In genomic region chr16:87133112-87133850, GRCh38 we compare ENCODE assay signal across 11 cellular contexts.
"Had no signal": no experiment of that assay in that cellular context is flagged by ENCODE, and none has a peak within 500 bp of the region (broad histone marks: within the 10 kb centered on the region; RNA-seq: fewer than 3 reads in every experiment).

No MANE protein-coding gene starts in this region.

- H3K4me3 Mint-ChIP-seq: activated CD4-positive, alpha-beta memory T cell treated with anti-CD3 and anti-CD28 coated beads, Interleukin-2, amount 10 ng/mL, durations not matched to agents 7 days and 5 days; activated T-cell treated with anti-CD3 and anti-CD28 coated beads, Interleukin-2, amount 50 U/mL, for 72 hours; naive thymus-derived CD4-positive, alpha-beta T cell had no signal

- FAIRE-seq: endothelial cell of umbilical vein, keratinocyte had no signal

- H3K4me1 Mint-ChIP-seq: activated CD4-positive, alpha-beta memory T cell treated with anti-CD3 and anti-CD28 coated beads, Interleukin-2, amount 10 ng/mL, durations not matched to agents 7 days and 5 days had no signal

- H3K4me3 ChIP-seq: cardiac muscle cell, coronary artery, heart right ventricle, stomach, tibial artery had no signal

- H3K27me3 ChIP-seq: cardiac muscle cell, tibial artery had no signal

- H3K36me3 ChIP-seq: cardiac muscle cell, heart right ventricle, stomach, tibial artery had no signal

- DNase-seq: activated CD4-positive, alpha-beta memory T cell treated with anti-CD3 and anti-CD28 coated beads, Interleukin-2, amount 10 ng/mL, durations not matched to agents 7 days and 5 days; activated T-cell treated with anti-CD3 and anti-CD28 coated beads, Interleukin-2, amount 50 U/mL, for 72 hours; effector CD4-positive, alpha-beta T cell; naive thymus-derived CD4-positive, alpha-beta T cell; stomach had no signal

- H3K27ac ChIP-seq: cardiac muscle cell, heart right ventricle, stomach had no signal

- H3K4me1 ChIP-seq: heart right ventricle, stomach had no signal

- H3K27ac Mint-ChIP-seq: activated CD4-positive, alpha-beta memory T cell treated with anti-CD3 and anti-CD28 coated beads, Interleukin-2, amount 10 ng/mL, durations not matched to agents 7 days and 5 days; activated T-cell treated with anti-CD3 and anti-CD28 coated beads, Interleukin-2, amount 50 U/mL, for 72 hours; naive thymus-derived CD4-positive, alpha-beta T cell had no signal
